Comparison of ENCODE assay signal across 8 cellular contexts in the genomic region with DNA sequence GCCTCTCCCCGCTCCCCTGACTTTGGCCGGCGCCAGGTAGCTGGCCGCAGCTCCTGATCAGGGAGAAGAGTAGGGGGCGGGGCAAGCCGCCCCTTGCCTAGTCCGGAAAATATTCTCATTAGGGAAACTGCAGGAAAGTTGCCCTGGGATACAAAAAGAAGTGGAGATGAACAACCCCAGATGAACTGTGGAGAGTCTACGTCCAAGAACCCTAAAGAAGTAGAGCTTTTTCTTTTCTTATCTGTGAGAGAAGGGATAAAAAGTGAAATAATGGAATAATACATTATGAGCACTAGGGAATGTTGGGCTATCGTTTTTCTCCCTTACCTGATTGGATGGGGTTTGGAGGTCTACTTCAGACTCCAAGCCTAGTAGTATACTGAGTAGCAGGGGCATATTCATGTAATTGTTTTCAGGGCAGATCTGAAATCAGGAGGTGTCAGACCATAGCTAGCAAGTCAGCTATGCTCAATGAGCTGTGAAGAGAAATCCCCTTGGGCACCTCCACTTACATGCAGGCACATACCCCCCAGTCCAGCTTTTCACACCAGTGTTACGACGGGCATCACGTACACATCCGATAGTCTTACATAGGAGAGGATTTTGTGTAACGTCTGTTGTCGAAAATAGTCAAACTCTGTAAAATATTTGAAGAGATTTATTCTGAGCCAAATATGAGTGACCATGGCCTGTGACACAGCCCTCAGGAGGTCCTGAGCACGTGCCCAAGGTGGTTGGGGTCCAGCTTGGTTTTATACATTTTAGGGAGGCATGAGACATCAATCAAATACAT. TPM values are rescaled to one million over a fixed set of nuclear protein-coding genes. Genes with fewer than 3 reads are reported as not detected.
DNase-seq lines count a peak whose midpoint lies in the region; ATAC-seq lines count a peak whose summit lies in the region.

No MANE protein-coding gene starts in this region.

- H3K4me1 ChIP-seq in SJCRH30 (no peaks in the 10 kb centered on the region), skeletal muscle satellite cell (ENCODE audit: control insufficient read depth, insufficient read depth, low read length) (peaks cover 21% of the 10 kb centered on the region)

- H3K4me3 ChIP-seq in SJCRH30 (peak overlapping the region; percentile 72), skeletal muscle satellite cell (ENCODE audit: low read length) (peak overlapping the region; percentile 78)

- DNase-seq in NCI-H1105 treated with DMSO at 0.1 percent for 48 hours (lab: John Stamatoyannopoulos, UW), result peak; percentile 76
- no peak for DNase-seq in NCI-H1105 (lab: John Stamatoyannopoulos, UW)
- DNase-seq in SJCRH30, result no peak
- peak; percentile 37 for DNase-seq in glomerular visceral epithelial cell (ENCODE audit: extremely low spot score)
- DNase-seq in NOMO-1 treated with DMSO at 0.1 percent for 48 hours (lab: John Stamatoyannopoulos, UW; ENCODE audit: unreplicated experiment), result no peak

- H3K9ac ChIP-seq in skeletal muscle satellite cell (ENCODE audit: low read depth, low read length), result peak overlapping the region; percentile 98

- peak overlapping the region; percentile 95 for H3K27ac ChIP-seq in SJCRH30

- H3K27me3 ChIP-seq in SJCRH30, result no peaks in the 10 kb centered on the region
- H3K27me3 ChIP-seq in skeletal muscle satellite cell (ENCODE audit: control insufficient read depth, insufficient read depth, low read length), result no peaks in the 10 kb centered on the region

- peak overlapping the region; percentile 86 for H3K4me2 ChIP-seq in skeletal muscle satellite cell (ENCODE audit: low read length)

- H3K9me3 ChIP-seq in SJCRH30 (replicated peaks) (no peaks in the 10 kb centered on the region), skeletal muscle satellite cell (replicated peaks; ENCODE audit: low read length) (no peaks in the 10 kb centered on the region)

- ATAC-seq in HG02571 (IDR thresholded peaks at IDR 0.05; ENCODE audit: unreplicated experiment) (peak; percentile 7), HG02973 (IDR thresholded peaks at IDR 0.05; ENCODE audit: unreplicated experiment) (no peak)

- H3K36me3 ChIP-seq in SJCRH30 (no peaks in the 10 kb centered on the region), skeletal muscle satellite cell (ENCODE audit: insufficient read depth, low read length) (peaks cover 12% of the 10 kb centered on the region)

RNA-seq across cellular contexts. Expression of a gene that starts 1.7 kb away (rescaled TPM):
- total RNA-seq in SJCRH30 (2014; rRNA removed; shearing (Covaris generic)), result 11.4 and 12.1 TPM in 2 replicates
- total RNA-seq in skeletal muscle satellite cell (2012; rRNA removed), result 23.6 and 28.6 TPM in 2 replicates

Comparison
In these comparisons a context has a peak if more than half of its experiments do, and no peak if none do; other contexts are left out.
1. DNase-seq: peak in NCI-H1105 treated with DMSO at 0.1 percent for 48 hours (single experiment) and glomerular visceral epithelial cell (single experiment); none in NCI-H1105 (single experiment), SJCRH30 (0 of 2) and NOMO-1 treated with DMSO at 0.1 percent for 48 hours (single experiment).